In the genomic region with DNA sequence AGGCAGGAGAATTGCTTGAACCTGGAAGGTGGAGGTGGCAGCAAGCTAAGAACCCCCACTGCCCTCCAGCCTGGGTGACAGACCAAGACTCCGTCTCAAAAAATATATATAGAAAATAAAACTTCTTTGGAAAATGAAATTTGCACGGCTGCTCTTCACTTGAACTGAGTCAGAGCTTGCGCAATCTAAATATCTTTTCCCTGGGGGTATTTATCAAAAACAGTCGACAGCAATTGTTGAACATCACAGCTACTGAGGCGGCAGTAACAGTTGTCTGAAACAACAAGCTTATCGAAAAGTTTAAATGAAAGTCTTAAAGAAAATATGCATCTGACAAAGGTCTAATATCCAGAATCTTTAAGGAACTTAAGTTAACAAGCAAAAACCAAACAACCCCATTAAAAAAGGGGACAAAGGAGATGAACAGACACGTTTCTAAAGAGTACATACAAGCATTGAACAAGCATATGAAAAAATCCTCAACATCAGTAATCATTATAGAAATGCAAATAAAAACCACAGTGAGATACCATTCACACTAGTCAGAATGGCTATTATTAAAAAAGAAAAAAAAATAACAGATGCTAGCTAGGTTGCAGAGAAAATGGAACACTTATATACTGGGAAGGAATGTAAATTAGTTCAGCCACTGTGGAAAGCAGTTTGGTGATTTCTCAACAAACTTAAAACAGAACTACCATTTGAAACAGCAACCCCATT, we compare ENCODE assay signal across 27 cellular contexts.
DNase-seq lines count a peak whose midpoint lies in the region; ATAC-seq, FAIRE-seq and TF ChIP-seq lines count a peak whose summit lies in the region.
"Had no signal": no experiment of that assay in that cellular context is flagged by ENCODE, and none has a peak within 500 bp of the region (broad histone marks: within the 10 kb centered on the region; RNA-seq: fewer than 3 reads in every experiment).

No MANE protein-coding gene starts in this region.

- H3K27me3 Mint-ChIP-seq in osteocyte (ENCODE audit: unreplicated experiment) = peaks cover 7% of the 10 kb centered on the region
- H3K27me3 Mint-ChIP-seq in activated T-cell treated with anti-CD3 and anti-CD28 coated beads, Interleukin-2, amount 50 U/mL, for 72 hours (ENCODE audit: low read depth) = no peaks in the 10 kb centered on the region
- no peaks in the 10 kb centered on the region for H3K27me3 Mint-ChIP-seq in WTC11 (ENCODE audit: low read depth)
- no peaks in the 10 kb centered on the region for H3K27me3 Mint-ChIP-seq in activated T-helper 17 cell treated with anti-CD3 and anti-CD28 coated beads, Interleukin-2, amount 50 U/mL, for 72 hours
- H3K27me3 Mint-ChIP-seq: B cell, T-helper 17 cell had no signal

- TF ChIP-seq CTCF in PC-3 (conservative IDR thresholded peaks at IDR 0.05; ENCODE audit: low read depth, low read length) (no peak), bronchial epithelial cell (IDR thresholded peaks at IDR 0.05; ENCODE audit: insufficient read depth, low read length, severe bottlenecking) (no peak), osteocyte (IDR thresholded peaks at IDR 0.05) (no peak), WTC11 (IDR thresholded peaks at IDR 0.05) (no peak)

- H3K4me3 ChIP-seq in HAP-1 = no peak overlapping the region
- H3K4me3 ChIP-seq in PC-3 (ENCODE audit: low read length) = no peak overlapping the region
- H3K4me3 ChIP-seq in bronchial epithelial cell (ENCODE audit: low read depth, low read length) = no peak overlapping the region
- H3K4me3 ChIP-seq: adrenal gland, esophagus muscularis mucosa, heart left ventricle, left ventricle myocardium inferior, mucosa of descending colon, SJCRH30 had no signal

- no peaks in the 10 kb centered on the region for H4K20me1 ChIP-seq in PC-3 (ENCODE audit: low read length)

- H3K79me2 ChIP-seq in PC-3 (ENCODE audit: low read length) = no peaks in the 10 kb centered on the region

- H3K27me3 ChIP-seq in HAP-1 (ENCODE audit: low read depth) (no peaks in the 10 kb centered on the region), PC-3 (ENCODE audit: low read length) (no peaks in the 10 kb centered on the region), bronchial epithelial cell (ENCODE audit: control insufficient read depth, insufficient read depth, low read length) (no peaks in the 10 kb centered on the region)
- H3K27me3 ChIP-seq: adrenal gland, esophagus muscularis mucosa, heart left ventricle, SJCRH30 had no signal

- no peak overlapping the region for H3K4me3 Mint-ChIP-seq in osteocyte (ENCODE audit: unreplicated experiment)
- H3K4me3 Mint-ChIP-seq in activated T-cell treated with anti-CD3 and anti-CD28 coated beads, Interleukin-2, amount 50 U/mL, for 72 hours = no peak overlapping the region
- no peak overlapping the region for H3K4me3 Mint-ChIP-seq in WTC11
- no peak overlapping the region for H3K4me3 Mint-ChIP-seq in activated T-helper 17 cell treated with anti-CD3 and anti-CD28 coated beads, Interleukin-2, amount 50 U/mL, for 72 hours
- H3K4me3 Mint-ChIP-seq: B cell, neural crest cell, T-helper 17 cell had no signal

- no peak for ATAC-seq in PC-3
- no peak for ATAC-seq in activated T-cell treated with anti-CD3 and anti-CD28 coated beads, Interleukin-2, amount 50 U/mL, for 72 hours (replicated peaks in 1 of 2)
- ATAC-seq in WTC11 = no peak
- ATAC-seq in activated T-helper 17 cell treated with anti-CD3 and anti-CD28 coated beads, Interleukin-2, amount 50 U/mL, for 72 hours (replicated peaks) = no peak
- ATAC-seq: heart left ventricle, mucosa of descending colon, T-helper 17 cell had no signal

- H3F3A ChIP-seq in PC-3 (ENCODE audit: low read length, unreplicated experiment) = no peaks in the 10 kb centered on the region

- in situ Hi-C loops in HAP-1 (cut with MboI; ENCODE audit: low sequenced_read_pairs) = no loop called here

- peak; percentile 24 to 77 for DNase-seq in HAP-1 (ENCODE audit: low spot score in 2 of 2)
- peak; percentile 30 for DNase-seq in PC-3
- DNase-seq in bronchial epithelial cell (ENCODE audit: low read depth) = peak; percentile 31
- DNase-seq in osteocyte (ENCODE audit: extremely low spot score, unreplicated experiment) = no peak
- DNase-seq in activated T-cell treated with anti-CD3 and anti-CD28 coated beads, Interleukin-2, amount 50 U/mL, for 72 hours = no peak
- DNase-seq in WTC11 (ENCODE audit: low spot score) = no peak
- DNase-seq in T1000 (lab: John Stamatoyannopoulos, UW) = no peak
- DNase-seq: activated CD4-positive, alpha-beta T cell treated with anti-CD3 and anti-CD28 coated beads, Interleukin-2, amount 50 U/mL, for 48 hours; adrenal gland; cerebellar nuclear complex; DND-41; effector memory CD4-positive, alpha-beta T cell; heart left ventricle; left ventricle myocardium inferior; mucosa of descending colon; MV-4-11; NCI-H2029; NCI-H345; SJCRH30; stimulated activated CD8-positive, alpha-beta memory T cell treated with anti-CD3 and anti-CD28 coated beads, Interleukin-4, amount 100 ng/mL, for 48 hours; substantia nigra; T-helper 17 cell had no signal

- H3K27ac Mint-ChIP-seq in osteocyte (ENCODE audit: unreplicated experiment) (peak overlapping the region; percentile 40), WTC11 (no peak overlapping the region)
- H3K27ac Mint-ChIP-seq in activated T-cell treated with anti-CD3 and anti-CD28 coated beads, Interleukin-2, amount 50 U/mL, for 72 hours = no peak overlapping the region
- no peak overlapping the region for H3K27ac Mint-ChIP-seq in activated T-helper 17 cell treated with anti-CD3 and anti-CD28 coated beads, Interleukin-2, amount 50 U/mL, for 72 hours
- H3K27ac Mint-ChIP-seq: B cell, T-helper 17 cell had no signal

- H3K36me3 ChIP-seq in HAP-1 (replicated peaks) = no peaks in the 10 kb centered on the region
- H3K36me3 ChIP-seq in PC-3 (ENCODE audit: low read depth, low read length) = no peaks in the 10 kb centered on the region
- H3K36me3 ChIP-seq in bronchial epithelial cell (ENCODE audit: control insufficient read depth, insufficient read depth, low read length) = no peaks in the 10 kb centered on the region
- H3K36me3 ChIP-seq: adrenal gland, esophagus muscularis mucosa, heart left ventricle, left ventricle myocardium inferior, SJCRH30 had no signal

- no peak overlapping the region for H2AFZ ChIP-seq in PC-3 (ENCODE audit: low read length)

- POLR2A ChIA-PET in PC-3 (lab: Charles Lee; ENCODE audit: unreplicated experiment) = no interaction called here
- POLR2A ChIA-PET in WTC11 (lab: Charles Lee) = no interaction called here

- peaks cover 4% of the 10 kb centered on the region for H3K9me3 Mint-ChIP-seq in osteocyte (ENCODE audit: unreplicated experiment)
- peaks cover 6 to 10% of the 10 kb centered on the region in 2 donors for H3K9me3 Mint-ChIP-seq in activated T-cell treated with anti-CD3 and anti-CD28 coated beads, Interleukin-2, amount 50 U/mL, for 72 hours
- H3K9me3 Mint-ChIP-seq in WTC11 = peaks cover 13% of the 10 kb centered on the region
- peaks cover 8% of the 10 kb centered on the region for H3K9me3 Mint-ChIP-seq in activated T-helper 17 cell treated with anti-CD3 and anti-CD28 coated beads, Interleukin-2, amount 50 U/mL, for 72 hours
- H3K9me3 Mint-ChIP-seq: neural crest cell had no signal

- CTCF ChIA-PET in PC-3 (lab: Charles Lee) = no interaction called here
- CTCF ChIA-PET in WTC11 (lab: Charles Lee) = no interaction called here

- intact Hi-C loops in PC-3 (cut with micrococcal nuclease) = no loop called here

- H3K9ac ChIP-seq in PC-3 (ENCODE audit: low read length) = no peak overlapping the region

- H3K9me2 ChIP-seq in PC-3 (replicated peaks; ENCODE audit: low read length) = no peaks in the 10 kb centered on the region

- H3K4me1 ChIP-seq in HAP-1 = peaks cover 4% of the 10 kb centered on the region
- H3K4me1 ChIP-seq in PC-3 (ENCODE audit: insufficient read depth, low read length) = no peaks in the 10 kb centered on the region
- H3K4me1 ChIP-seq: adrenal gland, esophagus muscularis mucosa, heart left ventricle, left ventricle myocardium inferior, SJCRH30 had no signal

- no peak for FAIRE-seq in bronchial epithelial cell (lab: Jason Lieb, UNC)
- FAIRE-seq: urothelium cell line had no signal

- H3K9me3 ChIP-seq in HAP-1 (no peaks in the 10 kb centered on the region), PC-3 (ENCODE audit: low read length) (no peaks in the 10 kb centered on the region)
- H3K9me3 ChIP-seq: adrenal gland, esophagus muscularis mucosa, left ventricle myocardium inferior, SJCRH30 had no signal

- no TSS peak for BruUV-seq in PC-3 (replicated peaks; lab: Mats Ljungman, UMichigan)

- peaks cover 6% of the 10 kb centered on the region for H3K4me1 Mint-ChIP-seq in osteocyte (ENCODE audit: unreplicated experiment)
- H3K4me1 Mint-ChIP-seq in activated T-cell treated with anti-CD3 and anti-CD28 coated beads, Interleukin-2, amount 50 U/mL, for 72 hours (ENCODE audit: low read depth) = no peaks in the 10 kb centered on the region
- no peaks in the 10 kb centered on the region for H3K4me1 Mint-ChIP-seq in WTC11
- H3K4me1 Mint-ChIP-seq in activated T-helper 17 cell treated with anti-CD3 and anti-CD28 coated beads, Interleukin-2, amount 50 U/mL, for 72 hours = no peaks in the 10 kb centered on the region
- H3K4me1 Mint-ChIP-seq: B cell, neural crest cell, T-helper 17 cell had no signal

- no peak overlapping the region for H3K27ac ChIP-seq in PC-3 (ENCODE audit: low read length)
- H3K27ac ChIP-seq: adrenal gland, esophagus muscularis mucosa, heart left ventricle, left ventricle myocardium inferior, SJCRH30 had no signal

- no peaks in the 10 kb centered on the region for H3K36me3 Mint-ChIP-seq in osteocyte (ENCODE audit: unreplicated experiment)
- peaks cover 2% of the 10 kb centered on the region in 2 donors for H3K36me3 Mint-ChIP-seq in activated T-cell treated with anti-CD3 and anti-CD28 coated beads, Interleukin-2, amount 50 U/mL, for 72 hours (ENCODE audit: insufficient read depth in 2 of 2)
- H3K36me3 Mint-ChIP-seq in WTC11 = peaks cover 3% of the 10 kb centered on the region
- H3K36me3 Mint-ChIP-seq in activated T-helper 17 cell treated with anti-CD3 and anti-CD28 coated beads, Interleukin-2, amount 50 U/mL, for 72 hours (ENCODE audit: low read depth) = no peaks in the 10 kb centered on the region

- H3K4me2 ChIP-seq in PC-3 (ENCODE audit: low read length) = no peak overlapping the region

TF ChIP-seq in WTC11, 78 proteins besides CTCF, POLR2A, EP300 and RAD21 (continues in another document):
- TF ChIP-seq JAZF1 (CRISPR knock-in tag; IDR thresholded peaks at IDR 0.05) (no peak), NFATC4 (CRISPR knock-in tag; IDR thresholded peaks at IDR 0.05) (no peak), NR1H2 (CRISPR knock-in tag; IDR thresholded peaks at IDR 0.05) (no peak), MYBL2 (CRISPR knock-in tag; IDR thresholded peaks at IDR 0.05) (no peak), TEAD1 (CRISPR knock-in tag; IDR thresholded peaks at IDR 0.05) (no peak), ZNF416 (CRISPR knock-in tag; IDR thresholded peaks at IDR 0.05) (no peak)
- TF ChIP-seq, protein P1, sequence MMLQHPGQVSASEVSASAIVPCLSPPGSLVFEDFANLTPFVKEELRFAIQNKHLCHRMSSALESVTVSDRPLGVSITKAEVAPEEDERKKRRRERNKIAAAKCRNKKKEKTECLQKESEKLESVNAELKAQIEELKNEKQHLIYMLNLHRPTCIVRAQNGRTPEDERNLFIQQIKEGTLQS (CRISPR knock-in tag; conservative IDR thresholded peaks at IDR 0.05) = no peak

Comparison
In these comparisons a context has a peak if more than half of its experiments do, and no peak if none do; other contexts are left out.
1. DNase-seq: peak in HAP-1 (2 of 2), PC-3 (single experiment) and bronchial epithelial cell (single experiment); none in osteocyte (single experiment), activated T-cell treated with anti-CD3 and anti-CD28 coated beads, Interleukin-2, amount 50 U/mL, for 72 hours (0 of 2), WTC11 (single experiment) and T1000 (single experiment).